ENCODE assay signal across 19 cellular contexts in the genomic region with DNA sequence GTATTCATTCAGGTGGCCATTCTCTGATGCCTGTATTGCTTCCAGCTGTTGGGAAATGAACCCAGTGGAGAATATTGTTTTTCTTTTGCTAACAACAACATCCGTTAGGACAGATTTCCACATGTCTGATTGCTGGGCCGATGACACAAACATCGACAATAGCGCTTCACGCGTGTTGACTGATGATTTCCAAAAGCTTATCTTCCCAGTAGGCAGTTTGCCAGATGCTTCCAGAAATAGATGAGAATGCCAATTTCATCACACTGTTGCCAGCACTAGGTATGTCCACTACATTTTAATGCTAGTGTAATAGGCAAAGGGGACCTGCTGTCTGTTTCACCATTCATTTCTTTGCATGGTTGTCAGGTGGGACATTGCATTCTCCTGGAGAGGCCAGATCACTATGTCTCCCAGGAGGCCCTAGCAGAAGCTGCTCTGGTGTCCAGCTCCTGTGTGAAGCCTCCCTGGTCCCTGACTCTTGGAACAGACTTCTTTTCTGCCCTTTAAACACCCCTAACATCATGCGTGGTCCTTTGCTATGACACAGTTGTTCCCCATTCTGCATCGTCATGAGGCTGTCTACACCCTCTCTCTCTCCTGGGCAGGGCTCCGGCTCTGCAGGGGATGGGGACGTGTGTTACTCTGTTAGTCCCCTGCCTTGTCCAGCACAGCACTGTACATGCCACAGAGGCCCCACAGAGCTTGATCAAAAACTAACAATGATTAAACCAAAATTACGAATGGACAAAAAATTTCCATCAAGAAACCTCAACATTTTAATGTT.
DNase-seq lines count a peak whose midpoint lies in the region; ATAC-seq and TF ChIP-seq lines count a peak whose summit lies in the region.
"Had no signal": no experiment of that assay in that cellular context is flagged by ENCODE, and none has a peak within 500 bp of the region (broad histone marks: within the 10 kb centered on the region; RNA-seq: fewer than 3 reads in every experiment).

No MANE protein-coding gene starts in this region.

- BruUV-seq in OCI-LY7 (replicated peaks; lab: Mats Ljungman, UMichigan): TSS peak; percentile 64

- no peaks in the 10 kb centered on the region for H3K27me3 Mint-ChIP-seq in effector memory CD8-positive, alpha-beta T cell
- H3K27me3 Mint-ChIP-seq: type B pancreatic cell had no signal

- 73 to 75% methylated on average over 5 to 9 of the region's 11 CpGs for WGBS in gastroesophageal sphincter (ENCODE audit: low coverage in 1 of 2), 2 donors
- 57 to 69% (median 58%) methylated on average over 11 of the region's 11 CpGs for WGBS in psoas muscle, 3 donors

- H3K9me3 Mint-ChIP-seq in effector memory CD8-positive, alpha-beta T cell: no peaks in the 10 kb centered on the region
- H3K9me3 Mint-ChIP-seq: type B pancreatic cell had no signal

- H3K4me3 ChIP-seq in OCI-LY7 (ENCODE audit: low read depth, low read length, poor library complexity, severe bottlenecking): no peak overlapping the region
- no peak overlapping the region for H3K4me3 ChIP-seq in gastroesophageal sphincter
- peak overlapping the region; percentile 64 for H3K4me3 ChIP-seq in psoas muscle

- no peak overlapping the region for H2AFZ ChIP-seq in OCI-LY7 (ENCODE audit: low read length)

- H3K27me3 ChIP-seq in gastroesophageal sphincter (peaks cover 4% of the 10 kb centered on the region), psoas muscle (ENCODE audit: insufficient read depth in 3 of 3, low read length in 2 of 3) (no peaks in the 10 kb centered on the region)

- CTCF ChIA-PET in OCI-LY7 (lab: Charles Lee; ENCODE audit: unreplicated experiment): no interaction called here

- H3K4me1 ChIP-seq in OCI-LY7 (ENCODE audit: insufficient read depth, low read length, poor library complexity, severe bottlenecking) (peaks cover 4% of the 10 kb centered on the region), gastroesophageal sphincter (peaks cover 0 to 5% (median 0%) of the 10 kb centered on the region in 3 donors), psoas muscle (no peaks in the 10 kb centered on the region)

- POLR2A ChIA-PET in OCI-LY7 (lab: Charles Lee): no interaction called here

- no peak overlapping the region for H3K4me3 Mint-ChIP-seq in effector memory CD8-positive, alpha-beta T cell
- H3K4me3 Mint-ChIP-seq: B cell, type B pancreatic cell, WTC11 had no signal

- no peak overlapping the region for H3K27ac ChIP-seq in OCI-LY7 (ENCODE audit: low read depth, low read length, poor library complexity, severe bottlenecking)
- H3K27ac ChIP-seq in gastroesophageal sphincter: no peak overlapping the region
- peak overlapping the region; percentile 71 for H3K27ac ChIP-seq in psoas muscle
- H3K27ac ChIP-seq: coronary artery had no signal

- H3K9me3 ChIP-seq in OCI-LY7 (ENCODE audit: low read length): no peaks in the 10 kb centered on the region
- no peaks in the 10 kb centered on the region for H3K9me3 ChIP-seq in gastroesophageal sphincter
- no peaks in the 10 kb centered on the region for H3K9me3 ChIP-seq in psoas muscle

- ATAC-seq in gastroesophageal sphincter (peak; percentile 21), psoas muscle (peak; percentile 36 to 77 (median 74)), HG02763 (IDR thresholded peaks at IDR 0.05; ENCODE audit: unreplicated experiment) (no peak), HG03460 (IDR thresholded peaks at IDR 0.05; ENCODE audit: unreplicated experiment) (no peak)
- ATAC-seq in effector memory CD8-positive, alpha-beta T cell (replicated peaks): no peak
- ATAC-seq: WTC11 had no signal

- TF ChIP-seq CTCF in OCI-LY7 (conservative IDR thresholded peaks at IDR 0.05; ENCODE audit: low read length) (no peak), gastroesophageal sphincter (IDR thresholded peaks at IDR 0.05) (no peak), psoas muscle (IDR thresholded peaks at IDR 0.05) (no peak)

- peak; percentile 34 for DNase-seq in NCI-H748 (lab: John Stamatoyannopoulos, UW; ENCODE audit: unreplicated experiment)
- DNase-seq in NCI-H748 treated with DMSO at 0.1 percent for 48 hours (lab: John Stamatoyannopoulos, UW): no peak
- DNase-seq in OCI-LY7 (ENCODE audit: low spot score): no peak
- no peak for DNase-seq in psoas muscle
- no peak for DNase-seq in effector memory CD8-positive, alpha-beta T cell
- DNase-seq: activated CD8-positive, alpha-beta memory T cell treated with anti-CD3 and anti-CD28 coated beads, Interleukin-2, amount 50 U/mL, for 48 hours; foreskin melanocyte; Kasumi-1; NCI-H1105 treated with DMSO at 0.1 percent for 48 hours; NCI-H2107; NCI-H524 treated with DMSO at 0.1 percent for 48 hours; nucleus accumbens had no signal

- no peak overlapping the region for H3K27ac Mint-ChIP-seq in effector memory CD8-positive, alpha-beta T cell
- H3K27ac Mint-ChIP-seq: B cell, WTC11 had no signal

- TF ChIP-seq POLR2A in gastroesophageal sphincter (IDR thresholded peaks at IDR 0.05): no peak

- no peaks in the 10 kb centered on the region for H3K9me2 ChIP-seq in OCI-LY7 (ENCODE audit: insufficient read depth, low read length)

- peaks cover 0 to 6% of the 10 kb centered on the region in 2 donors for H3K4me1 Mint-ChIP-seq in effector memory CD8-positive, alpha-beta T cell (ENCODE audit: low read depth in 2 of 2)
- H3K4me1 Mint-ChIP-seq: B cell, WTC11 had no signal

- H4K20me1 ChIP-seq in OCI-LY7 (ENCODE audit: insufficient read depth, low read length): no peaks in the 10 kb centered on the region

- intact Hi-C loops in OCI-LY7 (cut with micrococcal nuclease; ENCODE audit: unreplicated experiment): no loop called here
- intact Hi-C loops in psoas muscle (cut with DNase I): loop anchor here in 1 of 2 donors (5.0 kb wide), 1 partner anchor 83 kb away; no protein-coding TSS in a partner anchor

- H3K36me3 ChIP-seq in OCI-LY7 (ENCODE audit: insufficient read depth, low read length): no peaks in the 10 kb centered on the region
- H3K36me3 ChIP-seq in gastroesophageal sphincter: no peaks in the 10 kb centered on the region
- H3K36me3 ChIP-seq in psoas muscle (ENCODE audit: insufficient read depth in 1 of 2, low read depth in 1 of 2): no peaks in the 10 kb centered on the region

- no peak for TF ChIP-seq EP300 in gastroesophageal sphincter (IDR thresholded peaks at IDR 0.05)

- no peaks in the 10 kb centered on the region for H3K79me2 ChIP-seq in OCI-LY7 (ENCODE audit: insufficient read depth, low read depth, low read length)

- no peaks in the 10 kb centered on the region for H3K36me3 Mint-ChIP-seq in effector memory CD8-positive, alpha-beta T cell (ENCODE audit: insufficient read depth)
- H3K36me3 Mint-ChIP-seq: type B pancreatic cell, WTC11 had no signal

- H3K4me2 ChIP-seq in OCI-LY7 (ENCODE audit: low read length): no peak overlapping the region

Comparison
In these comparisons a context has a peak if more than half of its experiments do, and no peak if none do; other contexts are left out.
1. ATAC-seq: peak in gastroesophageal sphincter (single experiment) and psoas muscle (4 of 4); none in HG02763 (single experiment), HG03460 (single experiment) and effector memory CD8-positive, alpha-beta T cell (single experiment).